ENCODE assay signal across 1 cellular context in the genomic region with DNA sequence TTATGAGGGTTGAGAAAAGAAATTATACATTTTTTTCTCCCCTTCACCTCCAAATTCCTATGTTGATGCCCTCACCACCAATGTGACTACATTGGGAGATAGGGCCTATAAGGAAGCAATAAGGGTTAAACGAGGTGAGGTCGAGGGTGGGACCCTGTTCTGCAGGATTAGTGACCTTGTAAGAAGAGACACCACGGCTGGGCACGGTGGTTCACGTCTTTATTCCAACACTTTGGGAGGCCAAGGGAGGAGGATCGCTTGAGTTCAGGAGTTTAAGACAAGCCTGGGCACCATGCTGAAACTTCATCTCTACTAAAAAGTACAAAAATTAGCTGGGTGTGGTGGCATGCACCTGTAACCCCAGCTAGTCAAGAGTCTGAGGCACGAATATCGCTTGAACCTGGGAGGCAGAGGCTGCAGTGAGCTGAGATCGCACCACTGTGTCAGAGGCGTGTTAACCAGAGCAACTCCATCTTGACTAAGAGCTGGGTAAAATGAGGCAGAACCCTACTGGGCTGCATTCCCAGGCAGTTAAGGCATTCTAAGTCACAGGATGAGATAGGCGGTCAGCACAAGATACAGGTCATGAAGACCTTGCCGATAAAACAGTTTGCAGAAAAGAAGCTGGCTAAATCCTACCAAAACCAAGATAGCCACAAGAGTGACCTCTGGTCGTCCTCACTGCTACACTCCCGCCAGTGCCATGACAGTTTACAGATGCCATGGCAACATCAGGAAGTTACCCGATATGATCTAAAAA.
A peak's percentile ranks its signal among the peaks of the same experiment; 100 is the strongest.
TF ChIP-seq lines count a peak whose summit lies in the region.

No MANE protein-coding gene starts in this region.

TF ChIP-seq in K562, 482 proteins besides CTCF, POLR2A, EP300 and RAD21 (continued from another document and continues in another):
- TF ChIP-seq, protein P1, sequence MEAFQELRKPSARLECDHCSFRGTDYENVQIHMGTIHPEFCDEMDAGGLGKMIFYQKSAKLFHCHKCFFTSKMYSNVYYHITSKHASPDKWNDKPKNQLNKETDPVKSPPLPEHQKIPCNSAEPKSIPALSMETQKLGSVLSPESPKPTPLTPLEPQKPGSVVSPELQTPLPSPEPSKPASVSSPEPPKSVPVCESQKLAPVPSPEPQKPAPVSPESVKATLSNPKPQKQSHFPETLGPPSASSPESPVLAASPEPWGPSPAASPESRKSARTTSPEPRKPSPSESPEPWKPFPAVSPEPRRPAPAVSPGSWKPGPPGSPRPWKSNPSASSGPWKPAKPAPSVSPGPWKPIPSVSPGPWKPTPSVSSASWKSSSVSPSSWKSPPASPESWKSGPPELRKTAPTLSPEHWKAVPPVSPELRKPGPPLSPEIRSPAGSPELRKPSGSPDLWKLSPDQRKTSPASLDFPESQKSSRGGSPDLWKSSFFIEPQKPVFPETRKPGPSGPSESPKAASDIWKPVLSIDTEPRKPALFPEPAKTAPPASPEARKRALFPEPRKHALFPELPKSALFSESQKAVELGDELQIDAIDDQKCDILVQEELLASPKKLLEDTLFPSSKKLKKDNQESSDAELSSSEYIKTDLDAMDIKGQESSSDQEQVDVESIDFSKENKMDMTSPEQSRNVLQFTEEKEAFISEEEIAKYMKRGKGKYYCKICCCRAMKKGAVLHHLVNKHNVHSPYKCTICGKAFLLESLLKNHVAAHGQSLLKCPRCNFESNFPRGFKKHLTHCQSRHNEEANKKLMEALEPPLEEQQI (IDR thresholded peaks at IDR 0.05): no peak
- TF ChIP-seq, protein P2, sequence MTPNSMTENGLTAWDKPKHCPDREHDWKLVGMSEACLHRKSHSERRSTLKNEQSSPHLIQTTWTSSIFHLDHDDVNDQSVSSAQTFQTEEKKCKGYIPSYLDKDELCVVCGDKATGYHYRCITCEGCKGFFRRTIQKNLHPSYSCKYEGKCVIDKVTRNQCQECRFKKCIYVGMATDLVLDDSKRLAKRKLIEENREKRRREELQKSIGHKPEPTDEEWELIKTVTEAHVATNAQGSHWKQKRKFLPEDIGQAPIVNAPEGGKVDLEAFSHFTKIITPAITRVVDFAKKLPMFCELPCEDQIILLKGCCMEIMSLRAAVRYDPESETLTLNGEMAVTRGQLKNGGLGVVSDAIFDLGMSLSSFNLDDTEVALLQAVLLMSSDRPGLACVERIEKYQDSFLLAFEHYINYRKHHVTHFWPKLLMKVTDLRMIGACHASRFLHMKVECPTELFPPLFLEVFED (CRISPR knock-in tag; conservative IDR thresholded peaks at IDR 0.05): 0 out of 2 replicates have a peak, but pooled peaks have one; percentile 66
- TF ChIP-seq, protein P3, sequence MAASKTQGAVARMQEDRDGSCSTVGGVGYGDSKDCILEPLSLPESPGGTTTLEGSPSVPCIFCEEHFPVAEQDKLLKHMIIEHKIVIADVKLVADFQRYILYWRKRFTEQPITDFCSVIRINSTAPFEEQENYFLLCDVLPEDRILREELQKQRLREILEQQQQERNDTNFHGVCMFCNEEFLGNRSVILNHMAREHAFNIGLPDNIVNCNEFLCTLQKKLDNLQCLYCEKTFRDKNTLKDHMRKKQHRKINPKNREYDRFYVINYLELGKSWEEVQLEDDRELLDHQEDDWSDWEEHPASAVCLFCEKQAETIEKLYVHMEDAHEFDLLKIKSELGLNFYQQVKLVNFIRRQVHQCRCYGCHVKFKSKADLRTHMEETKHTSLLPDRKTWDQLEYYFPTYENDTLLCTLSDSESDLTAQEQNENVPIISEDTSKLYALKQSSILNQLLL (CRISPR knock-in tag; IDR thresholded peaks at IDR 0.05; ENCODE audit: borderline replicate concordance): no peak
- TF ChIP-seq NFE2 (IDR thresholded peaks at IDR 0.05; ENCODE audit: low read depth): no peak
- TF ChIP-seq POLR2AphosphoS5 (IDR thresholded peaks at IDR 0.05; ENCODE audit: control insufficient read depth, insufficient read depth, low read depth, low read length): no peak
- TF ChIP-seq, protein P4, sequence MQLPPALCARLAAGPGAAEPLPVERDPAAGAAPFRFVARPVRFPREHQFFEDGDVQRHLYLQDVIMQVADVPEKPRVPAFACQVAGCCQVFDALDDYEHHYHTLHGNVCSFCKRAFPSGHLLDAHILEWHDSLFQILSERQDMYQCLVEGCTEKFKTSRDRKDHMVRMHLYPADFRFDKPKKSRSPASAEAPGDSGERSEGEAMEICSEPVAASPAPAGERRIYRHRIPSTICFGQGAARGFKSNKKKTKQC (CRISPR knock-in tag; IDR thresholded peaks at IDR 0.05): no peak
- no peak for TF ChIP-seq EWSR1 (IDR thresholded peaks at IDR 0.05; ENCODE audit: borderline replicate concordance, low read depth, partially characterized antibody)
- TF ChIP-seq, protein P5, sequence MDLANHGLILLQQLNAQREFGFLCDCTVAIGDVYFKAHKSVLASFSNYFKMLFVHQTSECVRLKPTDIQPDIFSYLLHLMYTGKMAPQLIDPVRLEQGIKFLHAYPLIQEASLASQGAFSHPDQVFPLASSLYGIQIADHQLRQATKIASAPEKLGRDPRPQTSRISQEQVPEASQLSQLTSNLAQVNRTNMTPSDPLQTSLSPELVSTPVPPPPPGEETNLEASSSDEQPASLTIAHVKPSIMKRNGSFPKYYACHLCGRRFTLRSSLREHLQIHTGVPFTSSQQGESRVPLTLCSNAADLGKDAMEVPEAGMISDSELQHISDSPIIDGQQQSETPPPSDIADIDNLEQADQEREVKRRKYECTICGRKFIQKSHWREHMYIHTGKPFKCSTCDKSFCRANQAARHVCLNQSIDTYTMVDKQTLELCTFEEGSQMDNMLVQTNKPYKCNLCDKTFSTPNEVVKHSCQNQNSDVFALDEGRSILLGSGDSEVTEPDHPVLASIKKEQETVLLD (IDR thresholded peaks at IDR 0.05): no peak
- TF ChIP-seq ZNF175 (CRISPR knock-in tag; IDR thresholded peaks at IDR 0.05; ENCODE audit: low read depth): peak; percentile 96
- TF ChIP-seq, protein P6, sequence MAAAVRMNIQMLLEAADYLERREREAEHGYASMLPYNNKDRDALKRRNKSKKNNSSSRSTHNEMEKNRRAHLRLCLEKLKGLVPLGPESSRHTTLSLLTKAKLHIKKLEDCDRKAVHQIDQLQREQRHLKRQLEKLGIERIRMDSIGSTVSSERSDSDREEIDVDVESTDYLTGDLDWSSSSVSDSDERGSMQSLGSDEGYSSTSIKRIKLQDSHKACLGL (CRISPR knock-in tag; IDR thresholded peaks at IDR 0.05; ENCODE audit: borderline replicate concordance, poor library complexity, severe bottlenecking): no peak
- no peak for TF ChIP-seq JUN (IDR thresholded peaks at IDR 0.05; ENCODE audit: borderline replicate concordance, low read depth, low read length)
- TF ChIP-seq JUN (CRISPR knock-in tag; IDR thresholded peaks at IDR 0.05; ENCODE audit: borderline replicate concordance): no peak
- TF ChIP-seq ATF1 (CRISPR knock-in tag; IDR thresholded peaks at IDR 0.05): no peak
- peak; percentile 62 for TF ChIP-seq ATF1 (tag; IDR thresholded peaks at IDR 0.05)
- TF ChIP-seq ZNF354B (CRISPR knock-in tag; IDR thresholded peaks at IDR 0.05): peak; percentile 70; the same call in 1 of the 2 replicates
- TF ChIP-seq, protein P7, sequence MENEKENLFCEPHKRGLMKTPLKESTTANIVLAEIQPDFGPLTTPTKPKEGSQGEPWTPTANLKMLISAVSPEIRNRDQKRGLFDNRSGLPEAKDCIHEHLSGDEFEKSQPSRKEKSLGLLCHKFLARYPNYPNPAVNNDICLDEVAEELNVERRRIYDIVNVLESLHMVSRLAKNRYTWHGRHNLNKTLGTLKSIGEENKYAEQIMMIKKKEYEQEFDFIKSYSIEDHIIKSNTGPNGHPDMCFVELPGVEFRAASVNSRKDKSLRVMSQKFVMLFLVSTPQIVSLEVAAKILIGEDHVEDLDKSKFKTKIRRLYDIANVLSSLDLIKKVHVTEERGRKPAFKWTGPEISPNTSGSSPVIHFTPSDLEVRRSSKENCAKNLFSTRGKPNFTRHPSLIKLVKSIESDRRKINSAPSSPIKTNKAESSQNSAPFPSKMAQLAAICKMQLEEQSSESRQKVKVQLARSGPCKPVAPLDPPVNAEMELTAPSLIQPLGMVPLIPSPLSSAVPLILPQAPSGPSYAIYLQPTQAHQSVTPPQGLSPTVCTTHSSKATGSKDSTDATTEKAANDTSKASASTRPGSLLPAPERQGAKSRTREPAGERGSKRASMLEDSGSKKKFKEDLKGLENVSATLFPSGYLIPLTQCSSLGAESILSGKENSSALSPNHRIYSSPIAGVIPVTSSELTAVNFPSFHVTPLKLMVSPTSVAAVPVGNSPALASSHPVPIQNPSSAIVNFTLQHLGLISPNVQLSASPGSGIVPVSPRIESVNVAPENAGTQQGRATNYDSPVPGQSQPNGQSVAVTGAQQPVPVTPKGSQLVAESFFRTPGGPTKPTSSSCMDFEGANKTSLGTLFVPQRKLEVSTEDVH (IDR thresholded peaks at IDR 0.05; ENCODE audit: low read depth, partially characterized antibody): no peak
- TF ChIP-seq HNRNPK (IDR thresholded peaks at IDR 0.05; ENCODE audit: low read depth, low read length, poor library complexity, severe bottlenecking): no peak
- TF ChIP-seq, protein P8, sequence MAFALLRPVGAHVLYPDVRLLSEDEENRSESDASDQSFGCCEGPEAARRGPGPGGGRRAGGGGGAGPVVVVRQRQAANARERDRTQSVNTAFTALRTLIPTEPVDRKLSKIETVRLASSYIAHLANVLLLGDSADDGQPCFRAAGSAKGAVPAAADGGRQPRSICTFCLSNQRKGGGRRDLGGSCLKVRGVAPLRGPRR (CRISPR knock-in tag; IDR thresholded peaks at IDR 0.05): peak; percentile 81; the same call in 1 of the 2 replicates
- TF ChIP-seq RBM39 (optimal IDR thresholded peaks at IDR 0.05; ENCODE audit: low read depth, low read length): no peak
- TF ChIP-seq, protein P9, sequence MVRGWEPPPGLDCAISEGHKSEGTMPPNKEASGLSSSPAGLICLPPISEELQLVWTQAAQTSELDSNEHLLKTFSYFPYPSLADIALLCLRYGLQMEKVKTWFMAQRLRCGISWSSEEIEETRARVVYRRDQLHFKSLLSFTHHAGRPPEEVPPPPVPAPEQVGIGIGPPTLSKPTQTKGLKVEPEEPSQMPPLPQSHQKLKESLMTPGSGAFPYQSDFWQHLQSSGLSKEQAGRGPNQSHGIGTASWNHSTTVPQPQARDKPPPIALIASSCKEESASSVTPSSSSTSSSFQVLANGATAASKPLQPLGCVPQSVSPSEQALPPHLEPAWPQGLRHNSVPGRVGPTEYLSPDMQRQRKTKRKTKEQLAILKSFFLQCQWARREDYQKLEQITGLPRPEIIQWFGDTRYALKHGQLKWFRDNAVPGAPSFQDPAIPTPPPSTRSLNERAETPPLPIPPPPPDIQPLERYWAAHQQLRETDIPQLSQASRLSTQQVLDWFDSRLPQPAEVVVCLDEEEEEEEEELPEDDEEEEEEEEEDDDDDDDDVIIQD (CRISPR knock-in tag; IDR thresholded peaks at IDR 0.05): no peak
- TF ChIP-seq, protein P10, sequence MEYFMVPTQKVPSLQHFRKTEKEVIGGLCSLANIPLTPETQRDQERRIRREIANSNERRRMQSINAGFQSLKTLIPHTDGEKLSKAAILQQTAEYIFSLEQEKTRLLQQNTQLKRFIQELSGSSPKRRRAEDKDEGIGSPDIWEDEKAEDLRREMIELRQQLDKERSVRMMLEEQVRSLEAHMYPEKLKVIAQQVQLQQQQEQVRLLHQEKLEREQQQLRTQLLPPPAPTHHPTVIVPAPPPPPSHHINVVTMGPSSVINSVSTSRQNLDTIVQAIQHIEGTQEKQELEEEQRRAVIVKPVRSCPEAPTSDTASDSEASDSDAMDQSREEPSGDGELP (CRISPR knock-in tag; IDR thresholded peaks at IDR 0.05; ENCODE audit: borderline replicate concordance): no peak
- TF ChIP-seq CAMTA2 (CRISPR knock-in tag; conservative IDR thresholded peaks at IDR 0.05): no peak
- no peak for TF ChIP-seq ARHGAP35 (IDR thresholded peaks at IDR 0.05; ENCODE audit: partially characterized antibody)
- no peak for TF ChIP-seq GABPB2 (CRISPR knock-in tag; conservative IDR thresholded peaks at IDR 0.05)
- TF ChIP-seq ZNF311 (CRISPR knock-in tag; IDR thresholded peaks at IDR 0.05): peak; percentile 93
- no peak for TF ChIP-seq NCOA1 (IDR thresholded peaks at IDR 0.05; ENCODE audit: low read depth)
- TF ChIP-seq, protein P11, sequence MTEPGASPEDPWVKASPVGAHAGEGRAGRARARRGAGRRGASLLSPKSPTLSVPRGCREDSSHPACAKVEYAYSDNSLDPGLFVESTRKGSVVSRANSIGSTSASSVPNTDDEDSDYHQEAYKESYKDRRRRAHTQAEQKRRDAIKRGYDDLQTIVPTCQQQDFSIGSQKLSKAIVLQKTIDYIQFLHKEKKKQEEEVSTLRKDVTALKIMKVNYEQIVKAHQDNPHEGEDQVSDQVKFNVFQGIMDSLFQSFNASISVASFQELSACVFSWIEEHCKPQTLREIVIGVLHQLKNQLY (CRISPR knock-in tag; conservative IDR thresholded peaks at IDR 0.05): no peak
- no peak for TF ChIP-seq TFAM (CRISPR knock-in tag; conservative IDR thresholded peaks at IDR 0.05)
- TF ChIP-seq DDX20 (tag; IDR thresholded peaks at IDR 0.05; ENCODE audit: low read depth): peak; percentile 88
- TF ChIP-seq ZFX (CRISPR knock-in tag; IDR thresholded peaks at IDR 0.05): no peak
- TF ChIP-seq ZNF583 (CRISPR knock-in tag; IDR thresholded peaks at IDR 0.05): peak; percentile 96
- TF ChIP-seq CBFB (CRISPR knock-in tag; IDR thresholded peaks at IDR 0.05): no peak
- TF ChIP-seq CEBPB (tag; IDR thresholded peaks at IDR 0.05): no peak
- TF ChIP-seq, protein P12, sequence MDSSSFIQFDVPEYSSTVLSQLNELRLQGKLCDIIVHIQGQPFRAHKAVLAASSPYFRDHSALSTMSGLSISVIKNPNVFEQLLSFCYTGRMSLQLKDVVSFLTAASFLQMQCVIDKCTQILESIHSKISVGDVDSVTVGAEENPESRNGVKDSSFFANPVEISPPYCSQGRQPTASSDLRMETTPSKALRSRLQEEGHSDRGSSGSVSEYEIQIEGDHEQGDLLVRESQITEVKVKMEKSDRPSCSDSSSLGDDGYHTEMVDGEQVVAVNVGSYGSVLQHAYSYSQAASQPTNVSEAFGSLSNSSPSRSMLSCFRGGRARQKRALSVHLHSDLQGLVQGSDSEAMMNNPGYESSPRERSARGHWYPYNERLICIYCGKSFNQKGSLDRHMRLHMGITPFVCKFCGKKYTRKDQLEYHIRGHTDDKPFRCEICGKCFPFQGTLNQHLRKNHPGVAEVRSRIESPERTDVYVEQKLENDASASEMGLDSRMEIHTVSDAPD (CRISPR knock-in tag; IDR thresholded peaks at IDR 0.05): 0 out of 2 replicates have a peak, but pooled peaks have one; percentile 56
- TF ChIP-seq ILF3 (IDR thresholded peaks at IDR 0.05; ENCODE audit: borderline replicate concordance): no peak
- TF ChIP-seq ELF2 (CRISPR knock-in tag; IDR thresholded peaks at IDR 0.05): no peak
- TF ChIP-seq MYC (IDR thresholded peaks at IDR 0.05; ENCODE audit: low read depth, low read length): no peak
- TF ChIP-seq MYC (CRISPR knock-in tag; IDR thresholded peaks at IDR 0.05; ENCODE audit: borderline replicate concordance, low read depth): peak; percentile 57; the same call in 1 of the 2 replicates
- TF ChIP-seq SMARCC2 (IDR thresholded peaks at IDR 0.05; ENCODE audit: low read depth): no peak
- TF ChIP-seq NFXL1 (CRISPR knock-in tag; IDR thresholded peaks at IDR 0.05): peak; percentile 66; the same call in 1 of the 2 replicates
- TF ChIP-seq, protein P13, sequence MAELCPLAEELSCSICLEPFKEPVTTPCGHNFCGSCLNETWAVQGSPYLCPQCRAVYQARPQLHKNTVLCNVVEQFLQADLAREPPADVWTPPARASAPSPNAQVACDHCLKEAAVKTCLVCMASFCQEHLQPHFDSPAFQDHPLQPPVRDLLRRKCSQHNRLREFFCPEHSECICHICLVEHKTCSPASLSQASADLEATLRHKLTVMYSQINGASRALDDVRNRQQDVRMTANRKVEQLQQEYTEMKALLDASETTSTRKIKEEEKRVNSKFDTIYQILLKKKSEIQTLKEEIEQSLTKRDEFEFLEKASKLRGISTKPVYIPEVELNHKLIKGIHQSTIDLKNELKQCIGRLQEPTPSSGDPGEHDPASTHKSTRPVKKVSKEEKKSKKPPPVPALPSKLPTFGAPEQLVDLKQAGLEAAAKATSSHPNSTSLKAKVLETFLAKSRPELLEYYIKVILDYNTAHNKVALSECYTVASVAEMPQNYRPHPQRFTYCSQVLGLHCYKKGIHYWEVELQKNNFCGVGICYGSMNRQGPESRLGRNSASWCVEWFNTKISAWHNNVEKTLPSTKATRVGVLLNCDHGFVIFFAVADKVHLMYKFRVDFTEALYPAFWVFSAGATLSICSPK (IDR thresholded peaks at IDR 0.05; ENCODE audit: borderline replicate concordance): no peak
